17 cellular contexts compared by ENCODE assay signal in genomic region chr1:11518791-11519628, GRCh38. TPM values are rescaled to one million over a fixed set of nuclear protein-coding genes. Genes with fewer than 3 reads are reported as not detected.
"Had no signal": no experiment of that assay in that cellular context is flagged by ENCODE, and none has a peak within 500 bp of the region (broad histone marks: within the 10 kb centered on the region; RNA-seq: fewer than 3 reads in every experiment).

No MANE protein-coding gene starts in this region.

- H3K4me1 ChIP-seq: esophagus muscularis mucosa, left lung, thyroid gland, vagina had no signal

- H3K4me1 Mint-ChIP-seq: stimulated activated memory B cell treated with anti-CD40 and anti-IgM and Interleukin-4, amounts not matched to agents 10 μg/mL and 1 μg/mL and 100 μg/mL, for 72 hours had no signal

- H3K27ac Mint-ChIP-seq: naive B cell; stimulated activated memory B cell treated with anti-CD40 and anti-IgM and Interleukin-4, amounts not matched to agents 10 μg/mL and 1 μg/mL and 100 μg/mL, for 72 hours had no signal

- H3K9me3 ChIP-seq: esophagus muscularis mucosa, left lung, neutrophil, thyroid gland, vagina had no signal

- ATAC-seq: left lung; stimulated activated memory B cell treated with anti-CD40 and anti-IgM and Interleukin-4, amounts not matched to agents 10 μg/mL and 1 μg/mL and 100 μg/mL, for 72 hours had no signal

- H3K27me3 ChIP-seq: left lung, neutrophil, thyroid gland, vagina had no signal

- H3K4me3 Mint-ChIP-seq: stimulated activated memory B cell treated with anti-CD40 and anti-IgM and Interleukin-4, amounts not matched to agents 10 μg/mL and 1 μg/mL and 100 μg/mL, for 72 hours had no signal

- H3K9me3 Mint-ChIP-seq: stimulated activated memory B cell treated with anti-CD40 and anti-IgM and Interleukin-4, amounts not matched to agents 10 μg/mL and 1 μg/mL and 100 μg/mL, for 72 hours had no signal

- DNase-seq: activated CD4-positive, alpha-beta T cell treated with anti-CD3 and anti-CD28 coated beads, Interleukin-2, amount 50 U/mL, for 1 hour; activated CD8-positive, alpha-beta memory T cell treated with anti-CD3 and anti-CD28 coated beads for 24 hours; activated gamma-delta T cell treated with Interleukin-2 at 50 U/mL for 16 hours; hippocampal formation; mammary epithelial cell; naive B cell; retina; stimulated activated CD4-positive, alpha-beta T cell treated with anti-CD3 and anti-CD28 coated beads, Interleukin-2, amount 100 ng/mL, for 48 hours; T-helper 2 cell; thyroid gland had no signal

- H3K27ac ChIP-seq: esophagus muscularis mucosa, left lung, neutrophil, thyroid gland, vagina had no signal

- H3K36me3 Mint-ChIP-seq: naive B cell; stimulated activated memory B cell treated with anti-CD40 and anti-IgM and Interleukin-4, amounts not matched to agents 10 μg/mL and 1 μg/mL and 100 μg/mL, for 72 hours had no signal

- H3K36me3 ChIP-seq: esophagus muscularis mucosa, left lung, neutrophil, thyroid gland, vagina had no signal

- H3K4me3 ChIP-seq: esophagus muscularis mucosa, left lung, thyroid gland, vagina had no signal

RNA-seq across cellular contexts. Expression of gene DISP3, which starts 40.1 kb away (rescaled TPM):
- total RNA-seq: bronchial epithelial cell, esophagus muscularis mucosa, thyroid gland, vagina had no signal
- polyA plus RNA-seq: keratinocyte had no signal
